ENCODE assay signal across 18 cellular contexts in genomic region chrX:40434443-40434842, GRCh38.
A peak's percentile ranks its signal among the peaks of the same experiment; 100 is the strongest.
DNase-seq lines count a peak whose midpoint lies in the region; ATAC-seq, FAIRE-seq and TF ChIP-seq lines count a peak whose summit lies in the region.
"Had no signal": no experiment of that assay in that cellular context is flagged by ENCODE, and none has a peak within 500 bp of the region (broad histone marks: within the 10 kb centered on the region; RNA-seq: fewer than 3 reads in every experiment).

No MANE protein-coding gene starts in this region.

- no peak for FAIRE-seq in H1 (lab: Jason Lieb, UNC)
- FAIRE-seq: frontal cortex had no signal

- H3K4me3 ChIP-seq in NT2/D1 (ENCODE audit: insufficient read length, low read depth) (no peak overlapping the region), H1 (ENCODE audit: extremely low read depth in 1 of 4, insufficient read depth in 2 of 4, low read depth in 3 of 4, low read length in 4 of 4) (no peak overlapping the region), mucosa of stomach (ENCODE audit: low read length) (no peak overlapping the region), smooth muscle cell (no peak overlapping the region), lower lobe of right lung (no peak overlapping the region)

- no peak overlapping the region for H3K56ac ChIP-seq in H1 (replicated peaks; ENCODE audit: insufficient read length, low read depth, low read length)

- H3K79me2 ChIP-seq in H1 (ENCODE audit: control insufficient read depth in 1 of 2, insufficient read depth in 2 of 2, low read length in 2 of 2): no peaks in the 10 kb centered on the region
- no peaks in the 10 kb centered on the region for H3K79me2 ChIP-seq in smooth muscle cell (ENCODE audit: low read depth)

- H3K27me3 ChIP-seq in NT2/D1 (ENCODE audit: insufficient read depth, insufficient read length): no peaks in the 10 kb centered on the region
- H3K27me3 ChIP-seq in H1 (replicated peaks in 1 of 4; ENCODE audit: control insufficient read depth in 3 of 4, extremely low read depth in 1 of 4, insufficient read depth in 3 of 4, low read length in 3 of 4): no peaks in the 10 kb centered on the region
- H3K27me3 ChIP-seq in mucosa of stomach (ENCODE audit: control insufficient read depth, insufficient read depth, low read length): no peaks in the 10 kb centered on the region
- no peaks in the 10 kb centered on the region for H3K27me3 ChIP-seq in smooth muscle cell (ENCODE audit: low read depth)
- H3K27me3 ChIP-seq in lower lobe of right lung (ENCODE audit: low read depth): no peaks in the 10 kb centered on the region
- H3K27me3 ChIP-seq: ascending aorta had no signal

- H3K4me1 ChIP-seq in NT2/D1 (ENCODE audit: insufficient read depth, insufficient read length) (no peaks in the 10 kb centered on the region), H1 (replicated peaks in 1 of 4; ENCODE audit: control insufficient read depth in 3 of 4, insufficient read depth in 4 of 4, low read length in 3 of 4) (peaks cover 2 to 8% (median 8%) of the 10 kb centered on the region in 4 experiments; a peak in 5 of 7 replicates), mucosa of stomach (ENCODE audit: control insufficient read depth, insufficient read depth, low read length) (peaks cover 7% of the 10 kb centered on the region), smooth muscle cell (ENCODE audit: low read depth) (peaks cover 13% of the 10 kb centered on the region), lower lobe of right lung (no peaks in the 10 kb centered on the region)
- H3K4me1 ChIP-seq: ascending aorta had no signal

- H3F3A ChIP-seq in smooth muscle cell (ENCODE audit: low read depth): no peaks in the 10 kb centered on the region

- peak overlapping the region; percentile 73 for H4K91ac ChIP-seq in H1 (replicated peaks; ENCODE audit: insufficient read length, low read length)

- no peaks in the 10 kb centered on the region for H3K23me2 ChIP-seq in H1 (ENCODE audit: low read depth, low read length)

- H2BK5ac ChIP-seq in H1 (ENCODE audit: low read depth, low read length): no peak overlapping the region

- H3K23ac ChIP-seq in H1 (ENCODE audit: insufficient read length): no peak overlapping the region

- H3K4ac ChIP-seq in H1 (replicated peaks; ENCODE audit: insufficient read length, low read depth, low read length): no peak overlapping the region

- no peak for TF ChIP-seq POLR2A in H1 (IDR thresholded peaks at IDR 0.05; ENCODE audit: control extremely low read depth in 1 of 2, low read depth in 2 of 2, low read length in 2 of 2)

- CTCF ChIA-PET in H1 (lab: Charles Lee; ENCODE audit: partially characterized antibody): no interaction called here

- H3K9me3 ChIP-seq in NT2/D1 (ENCODE audit: insufficient read depth, low read length) (peaks cover 9% of the 10 kb centered on the region; the same call in 1 of the 2 replicates), H1 (ENCODE audit: insufficient read depth in 2 of 2, low read depth in 1 of 2, low read length in 1 of 2) (no peaks in the 10 kb centered on the region; a peak in 1 of 4 replicates), mucosa of stomach (ENCODE audit: control insufficient read depth, low read length) (no peaks in the 10 kb centered on the region), smooth muscle cell (replicated peaks; ENCODE audit: low read depth) (no peaks in the 10 kb centered on the region), lower lobe of right lung (no peaks in the 10 kb centered on the region)

- 94% methylated on average over 2 of the region's 6 CpGs; no CpG with 5 or more reads in 1 of the 2 experiments for WGBS in H1 (ENCODE audit: extremely low coverage in 1 of 2, insufficient coverage in 1 of 2, insufficient read length in 1 of 2, insufficient replicate concordance in 2 of 2, low coverage in 1 of 2, low lambda C conversion rate in 2 of 2, missing lambda C conversion rate in 1 of 2), 2 experiments
- WGBS in smooth muscle cell (ENCODE audit: low lambda C conversion rate): 83% methylated on average over 6 of the region's 6 CpGs

- no peaks in the 10 kb centered on the region for H3K36me3 ChIP-seq in NT2/D1 (ENCODE audit: insufficient read depth, insufficient read length, low read length)
- no peaks in the 10 kb centered on the region for H3K36me3 ChIP-seq in H1 (ENCODE audit: control insufficient read depth in 2 of 4, insufficient read depth in 4 of 4, low read length in 3 of 4)
- H3K36me3 ChIP-seq in mucosa of stomach (ENCODE audit: control insufficient read depth, insufficient read depth, low read length): no peaks in the 10 kb centered on the region
- no peaks in the 10 kb centered on the region for H3K36me3 ChIP-seq in smooth muscle cell (ENCODE audit: low read depth)
- H3K36me3 ChIP-seq in lower lobe of right lung: no peaks in the 10 kb centered on the region
- H3K36me3 ChIP-seq: ascending aorta had no signal

- no peak for ATAC-seq in lower lobe of right lung
- ATAC-seq: activated CD8-positive, alpha-beta memory T cell treated with anti-CD3 and anti-CD28 coated beads, Interleukin-2, amount 10 ng/mL, durations not matched to agents 7 days and 5 days; naive thymus-derived CD8-positive, alpha-beta T cell; T-helper 17 cell had no signal

- H3K27ac ChIP-seq in H1 (ENCODE audit: low read depth, low read length) (no peak overlapping the region), smooth muscle cell (ENCODE audit: low read depth) (no peak overlapping the region), lower lobe of right lung (no peak overlapping the region)
- H3K27ac ChIP-seq: ascending aorta had no signal

- no peak overlapping the region; the same call in 1 of the 2 replicates for H3K18ac ChIP-seq in H1 (ENCODE audit: extremely low read depth, low read length)

- no peak for TF ChIP-seq EP300 in H1 (IDR thresholded peaks at IDR 0.05; ENCODE audit: borderline replicate concordance in 1 of 2, low read depth in 2 of 2, low read length in 2 of 2)

- no peak overlapping the region for H2BK15ac ChIP-seq in H1 (ENCODE audit: low read length)

- DNase-seq in NT2/D1 (ENCODE audit: low read depth, low spot score) (no peak), H1 (ENCODE audit: low read depth in 1 of 2, low spot score in 2 of 2) (no peak), smooth muscle cell (lab: John Stamatoyannopoulos, UW; ENCODE audit: unreplicated experiment) (no peak), lower lobe of right lung (no peak), AG08396 (ENCODE audit: low spot score) (no peak), activated gamma-delta T cell (lab: John Stamatoyannopoulos, UW) (no peak)
- DNase-seq: activated CD4-positive, alpha-beta T cell treated with anti-CD3 and anti-CD28 coated beads, Interleukin-2, amount 10 ng/mL, durations not matched to agents 24 days and 14 days; activated CD8-positive, alpha-beta memory T cell treated with anti-CD3 and anti-CD28 coated beads, Interleukin-2, amount 10 ng/mL, durations not matched to agents 7 days and 5 days; CD4-positive, alpha-beta T cell; Kasumi-1; naive thymus-derived CD8-positive, alpha-beta T cell; NCI-H1930; NCI-H345; stimulated activated CD4-positive, alpha-beta T cell treated with anti-CD3 and anti-CD28 coated beads, Interleukin-1b, Interleukin-23, amount 100 ng/mL, for 48 hours; T-helper 17 cell had no signal

- H2BK20ac ChIP-seq in H1 (ENCODE audit: low read length): no peak overlapping the region

- peak overlapping the region; percentile 43 for H2BK120ac ChIP-seq in H1 (replicated peaks; ENCODE audit: low read depth, low read length)

- H2AFZ ChIP-seq in H1 (ENCODE audit: low read length): 0 out of 2 replicates have a peak overlapping the region, but pooled peaks have one; percentile 62
- H2AFZ ChIP-seq in smooth muscle cell (ENCODE audit: low read depth): peak overlapping the region; percentile 66

- no peak overlapping the region for H4K5ac ChIP-seq in H1 (ENCODE audit: insufficient read length, low read depth, low read length)

- peak overlapping the region; percentile 49 to 54; a peak in 3 of 4 replicates for H3K4me2 ChIP-seq in H1 (ENCODE audit: insufficient read depth in 1 of 2, low read depth in 2 of 2, low read length in 2 of 2)
- peak overlapping the region; percentile 76 for H3K4me2 ChIP-seq in smooth muscle cell

- POLR2A ChIA-PET in H1 (lab: Charles Lee; ENCODE audit: partially characterized antibody): interaction anchor here (0.6 to 0.7 kb wide), 2 partner anchors 43 to 110 kb away, joined by 3 to 4 read pairs; no protein-coding TSS in a partner anchor

- no peaks in the 10 kb centered on the region for H3K79me1 ChIP-seq in H1 (ENCODE audit: low read depth, low read length)

- H4K8ac ChIP-seq in H1 (ENCODE audit: extremely low read depth, insufficient read depth, low read length): no peak overlapping the region

- no peak for TF ChIP-seq RAD21 in H1 (IDR thresholded peaks at IDR 0.05 in 1 of 2, conservative IDR thresholded peaks at IDR 0.05 in 1 of 2; ENCODE audit: low read depth in 2 of 2, low read length in 2 of 2)

- H4K20me1 ChIP-seq in H1 (replicated peaks in 1 of 2; ENCODE audit: control insufficient read depth in 1 of 2, insufficient read depth in 2 of 2, low read length in 2 of 2) (no peaks in the 10 kb centered on the region), smooth muscle cell (ENCODE audit: low read depth) (no peaks in the 10 kb centered on the region)

- intact Hi-C loops in lower lobe of right lung (cut with DNase I): no loop called here

- H3K14ac ChIP-seq in H1 (ENCODE audit: insufficient read length): no peak overlapping the region

- H2BK12ac ChIP-seq in H1 (ENCODE audit: low read depth, low read length): no peak overlapping the region

- H3K9ac ChIP-seq in NT2/D1 (ENCODE audit: insufficient read length, low read depth): peak overlapping the region; percentile 32
- no peak overlapping the region for H3K9ac ChIP-seq in H1 (replicated peaks in 1 of 4; ENCODE audit: extremely low read depth in 1 of 4, low read depth in 3 of 4, low read length in 3 of 4)
- peak overlapping the region; percentile 8 for H3K9ac ChIP-seq in mucosa of stomach (ENCODE audit: low read length)
- H3K9ac ChIP-seq in smooth muscle cell (ENCODE audit: low read depth): no peak overlapping the region

- no peak overlapping the region for H2AK5ac ChIP-seq in H1 (ENCODE audit: low read depth, low read length)

- TF ChIP-seq CTCF in H1 (IDR thresholded peaks at IDR 0.05; ENCODE audit: control extremely low read depth in 1 of 3, insufficient read depth in 1 of 3, low read depth in 1 of 3, low read length in 3 of 3) (no peak), smooth muscle cell (IDR thresholded peaks at IDR 0.05; ENCODE audit: borderline replicate concordance, insufficient read depth, poor library complexity, severe bottlenecking) (no peak), lower lobe of right lung (IDR thresholded peaks at IDR 0.05) (no peak)

TF ChIP-seq in H1, 55 proteins besides CTCF, POLR2A, EP300 and RAD21:
- no peak for TF ChIP-seq POLR2AphosphoS5 (IDR thresholded peaks at IDR 0.05; ENCODE audit: low read depth, low read length)
TF ChIP-seq in H1: peak in this region for 0.

Comparison
In these comparisons a context has a peak if more than half of its experiments do, and no peak if none do; other contexts are left out.
1. H3K9ac ChIP-seq: peak in NT2/D1 (single experiment) and mucosa of stomach (single experiment); none in H1 (0 of 4) and smooth muscle cell (single experiment).